20 cellular contexts compared by ENCODE assay signal in genomic region chr5:6201626-6202025, GRCh38.
DNase-seq lines count a peak whose midpoint lies in the region; FAIRE-seq and TF ChIP-seq lines count a peak whose summit lies in the region.
"Had no signal": no experiment of that assay in that cellular context is flagged by ENCODE, and none has a peak within 500 bp of the region (broad histone marks: within the 10 kb centered on the region; RNA-seq: fewer than 3 reads in every experiment).

No MANE protein-coding gene starts in this region.

- intact Hi-C loops in dorsolateral prefrontal cortex (cut with DNase I), result no loop called here

- peak; percentile 18 for DNase-seq in NCI-H2107 treated with DMSO at 0.1 percent for 48 hours (lab: John Stamatoyannopoulos, UW; ENCODE audit: unreplicated experiment)
- DNase-seq in NCI-H2107 (lab: John Stamatoyannopoulos, UW), result no peak
- peak; percentile 47 for DNase-seq in RPMI7951 (ENCODE audit: low read depth)
- peak; percentile 10 for DNase-seq in epithelial cell of prostate (ENCODE audit: low read depth, low spot score)
- DNase-seq in urothelium cell line (ENCODE audit: low spot score), result peak; percentile 83
- no peak for DNase-seq in dorsolateral prefrontal cortex
- DNase-seq in NCI-H345 treated with DMSO at 0.1 percent for 48 hours (lab: John Stamatoyannopoulos, UW; ENCODE audit: unreplicated experiment), result no peak
- no peak for DNase-seq in NCI-H2227 (lab: John Stamatoyannopoulos, UW; ENCODE audit: unreplicated experiment)
- DNase-seq: COR-L47, DMS53, GDM1, IMR-90, Kasumi-1, MV-4-11, NCI-H1436, NCI-H2081 treated with DMSO at 0.1 percent for 48 hours, NCI-H446, SIG-M5 had no signal

- no peak overlapping the region for H3K27ac ChIP-seq in epithelial cell of prostate
- H3K27ac ChIP-seq in dorsolateral prefrontal cortex, result no peak overlapping the region
- H3K27ac ChIP-seq: 22Rv1 had no signal

- TF ChIP-seq CTCF in dorsolateral prefrontal cortex (IDR thresholded peaks at IDR 0.05 in 54 of 56, conservative IDR thresholded peaks at IDR 0.05 in 2 of 56; ENCODE audit: low read depth in 1 of 56, partially characterized antibody in 56 of 56), result no peak

- H3K4me3 ChIP-seq in dorsolateral prefrontal cortex, result no peak overlapping the region
- H3K4me3 ChIP-seq: HAP-1 had no signal

- FAIRE-seq in urothelium cell line (lab: Jason Lieb, UNC), result no peak

- H3K27me3 ChIP-seq in dorsolateral prefrontal cortex, result peaks cover 0 to 7% (median 0%) of the 10 kb centered on the region in 45 donors

Comparison
In these comparisons a context has a peak if more than half of its experiments do, and no peak if none do; other contexts are left out.
1. DNase-seq: peak in NCI-H2107 treated with DMSO at 0.1 percent for 48 hours (single experiment), RPMI7951 (single experiment), epithelial cell of prostate (single experiment) and urothelium cell line (single experiment); none in NCI-H2107 (single experiment), dorsolateral prefrontal cortex (0 of 10), NCI-H345 treated with DMSO at 0.1 percent for 48 hours (single experiment) and NCI-H2227 (single experiment).